In genomic region chr4:80184053-80184790, GRCh38 we compare ENCODE assay signal across 1 cellular context.
TF ChIP-seq lines count a peak whose summit lies in the region.

No MANE protein-coding gene starts in this region.

TF ChIP-seq in GM12878, 131 proteins besides CTCF, POLR2A, EP300 and RAD21 (continued from another document):
- TF ChIP-seq ZBTB33 (IDR thresholded peaks at IDR 0.05) (no peak), TCF3 (IDR thresholded peaks at IDR 0.05; ENCODE audit: borderline replicate concordance, insufficient read depth, low read depth, low read length) (no peak), CBX5 (IDR thresholded peaks at IDR 0.05; ENCODE audit: low read depth) (no peak), PML (IDR thresholded peaks at IDR 0.05; ENCODE audit: low read length) (no peak), NFIC (IDR thresholded peaks at IDR 0.05; ENCODE audit: low read depth, low read length) (no peak), KAT2A (conservative IDR thresholded peaks at IDR 0.05; ENCODE audit: control insufficient read depth, low read depth, low read length) (no peak), SP1 (IDR thresholded peaks at IDR 0.05; ENCODE audit: low read depth, low read length) (no peak), SMAD1 (IDR thresholded peaks at IDR 0.05; ENCODE audit: low read depth, partially characterized antibody) (no peak), POLR2AphosphoS5 (IDR thresholded peaks at IDR 0.05; ENCODE audit: low read length) (no peak), BRCA1 (IDR thresholded peaks at IDR 0.05; ENCODE audit: low read depth, low read length) (no peak), ZZZ3 (IDR thresholded peaks at IDR 0.05; ENCODE audit: control insufficient read depth, insufficient read length, low read depth) (no peak), CHD4 (IDR thresholded peaks at IDR 0.05) (no peak), BMI1 (IDR thresholded peaks at IDR 0.05; ENCODE audit: borderline replicate concordance) (no peak), RB1 (IDR thresholded peaks at IDR 0.05; ENCODE audit: borderline replicate concordance) (0 out of 2 replicates have a peak, but pooled peaks have one; percentile 49), SMC3 (IDR thresholded peaks at IDR 0.05; ENCODE audit: borderline replicate concordance, low read length) (peak; percentile 66), MTA3 (IDR thresholded peaks at IDR 0.05; ENCODE audit: borderline replicate concordance, low read length) (no peak), ZNF384 (IDR thresholded peaks at IDR 0.05; ENCODE audit: borderline replicate concordance, low read depth, low read length) (no peak), SRF (IDR thresholded peaks at IDR 0.05; ENCODE audit: low read depth in 2 of 2, low read length in 2 of 2) (no peak), MXI1 (IDR thresholded peaks at IDR 0.05; ENCODE audit: low read depth, low read length) (no peak)
- TF ChIP-seq, protein P1, sequence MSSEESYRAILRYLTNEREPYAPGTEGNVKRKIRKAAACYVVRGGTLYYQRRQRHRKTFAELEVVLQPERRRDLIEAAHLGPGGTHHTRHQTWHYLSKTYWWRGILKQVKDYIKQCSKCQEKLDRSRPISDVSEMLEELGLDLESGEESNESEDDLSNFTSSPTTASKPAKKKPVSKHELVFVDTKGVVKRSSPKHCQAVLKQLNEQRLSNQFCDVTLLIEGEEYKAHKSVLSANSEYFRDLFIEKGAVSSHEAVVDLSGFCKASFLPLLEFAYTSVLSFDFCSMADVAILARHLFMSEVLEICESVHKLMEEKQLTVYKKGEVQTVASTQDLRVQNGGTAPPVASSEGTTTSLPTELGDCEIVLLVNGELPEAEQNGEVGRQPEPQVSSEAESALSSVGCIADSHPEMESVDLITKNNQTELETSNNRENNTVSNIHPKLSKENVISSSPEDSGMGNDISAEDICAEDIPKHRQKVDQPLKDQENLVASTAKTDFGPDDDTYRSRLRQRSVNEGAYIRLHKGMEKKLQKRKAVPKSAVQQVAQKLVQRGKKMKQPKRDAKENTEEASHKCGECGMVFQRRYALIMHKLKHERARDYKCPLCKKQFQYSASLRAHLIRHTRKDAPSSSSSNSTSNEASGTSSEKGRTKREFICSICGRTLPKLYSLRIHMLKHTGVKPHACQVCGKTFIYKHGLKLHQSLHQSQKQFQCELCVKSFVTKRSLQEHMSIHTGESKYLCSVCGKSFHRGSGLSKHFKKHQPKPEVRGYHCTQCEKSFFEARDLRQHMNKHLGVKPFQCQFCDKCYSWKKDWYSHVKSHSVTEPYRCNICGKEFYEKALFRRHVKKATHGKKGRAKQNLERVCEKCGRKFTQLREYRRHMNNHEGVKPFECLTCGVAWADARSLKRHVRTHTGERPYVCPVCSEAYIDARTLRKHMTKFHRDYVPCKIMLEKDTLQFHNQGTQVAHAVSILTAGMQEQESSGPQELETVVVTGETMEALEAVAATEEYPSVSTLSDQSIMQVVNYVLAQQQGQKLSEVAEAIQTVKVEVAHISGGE (CRISPR knock-in tag; IDR thresholded peaks at IDR 0.05), result no peak
